In the genomic region with DNA sequence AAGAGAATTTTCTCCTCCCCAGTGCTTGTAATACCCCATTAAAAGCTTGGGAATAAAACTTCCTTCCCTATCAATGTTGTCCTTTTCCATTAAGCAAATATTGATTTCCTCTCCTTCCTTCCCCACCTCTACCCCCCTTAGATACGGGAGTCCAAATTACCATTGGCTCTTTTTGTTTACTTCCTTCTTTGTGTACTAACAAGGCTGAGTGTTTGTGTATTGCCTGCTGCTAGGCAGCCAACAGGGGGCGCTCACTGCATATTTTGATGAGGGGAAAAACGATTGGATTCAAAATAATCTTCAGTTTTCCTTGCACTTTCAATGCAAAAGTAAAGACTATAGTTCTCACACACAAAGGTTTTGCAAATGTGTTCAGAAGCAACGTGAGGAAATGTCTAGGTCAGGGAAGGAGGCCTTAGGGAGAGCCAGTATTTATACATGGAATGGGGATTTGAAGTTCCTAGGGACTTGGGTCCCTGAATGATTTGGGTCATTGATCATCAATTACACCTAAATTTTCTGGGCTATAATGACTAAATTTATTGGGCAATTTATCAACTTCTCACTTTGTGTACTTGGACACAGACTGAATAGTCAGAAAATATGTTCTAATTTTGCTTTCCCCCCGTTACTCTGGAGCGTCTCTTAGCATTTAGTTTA, we compare ENCODE assay signal across 8 cellular contexts. TPM values are rescaled to one million over a fixed set of nuclear protein-coding genes. Genes with fewer than 3 reads are reported as not detected.
DNase-seq lines count a peak whose midpoint lies in the region; ATAC-seq and TF ChIP-seq lines count a peak whose summit lies in the region.

No MANE protein-coding gene starts in this region.

- H3K4me3 ChIP-seq in esophagus squamous epithelium (no peak overlapping the region), upper lobe of right lung (no peak overlapping the region)

- H3K36me3 ChIP-seq in esophagus squamous epithelium: no peaks in the 10 kb centered on the region
- no peaks in the 10 kb centered on the region for H3K36me3 ChIP-seq in upper lobe of right lung

- TF ChIP-seq POLR2A in esophagus squamous epithelium (IDR thresholded peaks at IDR 0.05): no peak

- H3K9me3 ChIP-seq in esophagus squamous epithelium (no peaks in the 10 kb centered on the region), upper lobe of right lung (no peaks in the 10 kb centered on the region)

- CTCF ChIA-PET in activated CD4-positive, alpha-beta memory T cell treated with anti-CD3 and anti-CD28 coated beads for 36 hours (lab: Charles Lee): interaction anchor here (0.6 to 1.4 kb wide), 8 partner anchors 14 to 588 kb away, joined by 3 to 6 read pairs (median 3); no protein-coding TSS in a partner anchor

- intact Hi-C loops in activated CD4-positive, alpha-beta memory T cell treated with anti-CD3 and anti-CD28 coated beads for 36 hours (cut with micrococcal nuclease): loop anchor here (1.0 to 5.0 kb wide), 3 partner anchors 135 to 588 kb away; no protein-coding TSS in a partner anchor
- intact Hi-C loops in esophagus squamous epithelium (cut with DNase I): loop anchor here (10.0 kb wide), 1 partner anchor 532 kb away; no protein-coding TSS in a partner anchor
- intact Hi-C loops in upper lobe of right lung (cut with DNase I): no loop called here

- H3K9me3 Mint-ChIP-seq in activated CD4-positive, alpha-beta memory T cell treated with anti-CD3 and anti-CD28 coated beads for 36 hours: no peaks in the 10 kb centered on the region
- no peaks in the 10 kb centered on the region for H3K9me3 Mint-ChIP-seq in nephron progenitor cell

- H3K27me3 ChIP-seq in esophagus squamous epithelium: no peaks in the 10 kb centered on the region
- no peaks in the 10 kb centered on the region for H3K27me3 ChIP-seq in upper lobe of right lung

- no peak overlapping the region for H3K27ac ChIP-seq in esophagus squamous epithelium
- no peak overlapping the region for H3K27ac ChIP-seq in upper lobe of right lung

- H3K4me1 Mint-ChIP-seq in activated CD4-positive, alpha-beta memory T cell treated with anti-CD3 and anti-CD28 coated beads for 36 hours (ENCODE audit: low read depth): no peaks in the 10 kb centered on the region
- H3K4me1 Mint-ChIP-seq in nephron progenitor cell: peaks cover 15% of the 10 kb centered on the region

- H3K27ac Mint-ChIP-seq in activated CD4-positive, alpha-beta memory T cell treated with anti-CD3 and anti-CD28 coated beads for 36 hours: no peak overlapping the region
- no peak overlapping the region for H3K27ac Mint-ChIP-seq in nephron progenitor cell

- POLR2A ChIA-PET in activated CD4-positive, alpha-beta memory T cell treated with anti-CD3 and anti-CD28 coated beads for 36 hours (lab: Charles Lee): no interaction called here

- ATAC-seq in GM18519 (IDR thresholded peaks at IDR 0.05; ENCODE audit: low FRiP score, unreplicated experiment): peak; percentile 76
- peak; percentile 89 for ATAC-seq in HG03103 (IDR thresholded peaks at IDR 0.05; ENCODE audit: low read depth, unreplicated experiment)
- peak; percentile 66 for ATAC-seq in upper lobe of right lung

- peaks cover 5% of the 10 kb centered on the region for H3K27me3 Mint-ChIP-seq in activated CD4-positive, alpha-beta memory T cell treated with anti-CD3 and anti-CD28 coated beads for 36 hours
- no peaks in the 10 kb centered on the region for H3K27me3 Mint-ChIP-seq in nephron progenitor cell (ENCODE audit: low read depth, poor library complexity)

- TF ChIP-seq CTCF in esophagus squamous epithelium (IDR thresholded peaks at IDR 0.05) (peak; percentile 48 to 81 (median 65)), nephron progenitor cell (IDR thresholded peaks at IDR 0.05) (peak; percentile 95), upper lobe of right lung (IDR thresholded peaks at IDR 0.05) (peak; percentile 89)

- WGBS in esophagus squamous epithelium, 2 donors: 30 to 37% methylated on average over 6 of the region's 6 CpGs

- no peaks in the 10 kb centered on the region for H3K36me3 Mint-ChIP-seq in activated CD4-positive, alpha-beta memory T cell treated with anti-CD3 and anti-CD28 coated beads for 36 hours
- no peaks in the 10 kb centered on the region for H3K36me3 Mint-ChIP-seq in nephron progenitor cell (ENCODE audit: low read depth)

- H3K4me1 ChIP-seq in esophagus squamous epithelium (no peaks in the 10 kb centered on the region), upper lobe of right lung (no peaks in the 10 kb centered on the region)

- H3K4me3 Mint-ChIP-seq in activated CD4-positive, alpha-beta memory T cell treated with anti-CD3 and anti-CD28 coated beads for 36 hours: no peak overlapping the region
- no peak overlapping the region for H3K4me3 Mint-ChIP-seq in nephron progenitor cell

- DNase-seq in AG20443 (ENCODE audit: low spot score): peak; percentile 58
- peak; percentile 71 for DNase-seq in NCI-H460 (ENCODE audit: extremely low read depth, low read depth)
- peak; percentile 65 for DNase-seq in activated CD4-positive, alpha-beta memory T cell treated with anti-CD3 and anti-CD28 coated beads for 36 hours
- DNase-seq in esophagus squamous epithelium (lab: John Stamatoyannopoulos, UW): no peak
- peak; percentile 84 for DNase-seq in nephron progenitor cell
- DNase-seq in upper lobe of right lung: peak; percentile 83

RNA-seq across cellular contexts. Expression of gene VPS41, which starts 23.6 kb away (rescaled TPM):
- total RNA-seq in NCI-H460 (2014; rRNA removed; shearing (Covaris generic)): 31.5 and 35.8 TPM in 2 replicates
- 45.9 and 55.8 TPM in 2 replicates for polyA plus RNA-seq in NCI-H460 (2014; cell fraction: nucleus; rRNA removed)
- 10 to 100 TPM; 62.9 to 66.8 TPM for total RNA-seq in activated CD4-positive, alpha-beta memory T cell treated with anti-CD3 and anti-CD28 coated beads for 36 hours
- total RNA-seq in esophagus squamous epithelium (10 to 100 TPM; 14.3 to 25.5 (median 23.2) TPM), upper lobe of right lung (95.8 TPM)

RNA-seq across cellular contexts. Expression of gene POU6F2, which starts 45.1 kb away (rescaled TPM):
- total RNA-seq in NCI-H460 (2014; rRNA removed; shearing (Covaris generic)): not detected in 2 replicates
- 0.08 TPM in 1 of 2 replicates, not detected in the other for polyA plus RNA-seq in NCI-H460 (2014; cell fraction: nucleus; rRNA removed)
- not detected for total RNA-seq in activated CD4-positive, alpha-beta memory T cell treated with anti-CD3 and anti-CD28 coated beads for 36 hours
- total RNA-seq in esophagus squamous epithelium (1 to 10 TPM in 1 of 4 donors, under 1 TPM in 1, not detected in 2; 0.76 to 1.6 TPM), upper lobe of right lung (0.78 TPM)
